20 cellular contexts compared by ENCODE assay signal in genomic region chr3:65742914-65743313, GRCh38.
DNase-seq lines count a peak whose midpoint lies in the region; FAIRE-seq and TF ChIP-seq lines count a peak whose summit lies in the region.
"Had no signal": no experiment of that assay in that cellular context is flagged by ENCODE, and none has a peak within 500 bp of the region (broad histone marks: within the 10 kb centered on the region; RNA-seq: fewer than 3 reads in every experiment).

No MANE protein-coding gene starts in this region.

- H3K36me3 ChIP-seq in mammary epithelial cell (ENCODE audit: insufficient read depth, low read length), result no peaks in the 10 kb centered on the region
- no peaks in the 10 kb centered on the region for H3K36me3 ChIP-seq in breast epithelium
- H3K36me3 ChIP-seq in brain microvascular endothelial cell (replicated peaks), result no peaks in the 10 kb centered on the region
- no peaks in the 10 kb centered on the region for H3K36me3 ChIP-seq in keratinocyte (ENCODE audit: control insufficient read depth in 2 of 2, extremely low read depth in 1 of 2, insufficient read depth in 2 of 2, low read length in 2 of 2)
- H3K36me3 ChIP-seq: SJSA1 had no signal

- no peaks in the 10 kb centered on the region for H3K9me3 ChIP-seq in mammary epithelial cell (replicated peaks; ENCODE audit: insufficient read depth, low read length)
- H3K9me3 ChIP-seq in breast epithelium, result no peaks in the 10 kb centered on the region
- no peaks in the 10 kb centered on the region for H3K9me3 ChIP-seq in keratinocyte (ENCODE audit: control insufficient read depth, low read depth, low read length)
- H3K9me3 ChIP-seq: SJSA1 had no signal

- BruUV-seq in mammary epithelial cell (replicated peaks; lab: Mats Ljungman, UMichigan), result no TSS peak

- CTCF ChIA-PET in mammary epithelial cell (lab: Charles Lee; ENCODE audit: low non-redundant PET), result no interaction called here

- no peak overlapping the region for H3K27ac ChIP-seq in mammary epithelial cell (ENCODE audit: insufficient read depth, low read depth, low read length)
- no peak overlapping the region for H3K27ac ChIP-seq in breast epithelium
- peak overlapping the region; percentile 32 for H3K27ac ChIP-seq in brain microvascular endothelial cell
- H3K27ac ChIP-seq in keratinocyte (ENCODE audit: control insufficient read depth, insufficient read depth, low read length), result no peak overlapping the region
- H3K27ac ChIP-seq: SJSA1 had no signal

- DNase-seq in mammary epithelial cell, result peak; percentile 4
- no peak for DNase-seq in breast epithelium (ENCODE audit: low spot score in 2 of 2)
- DNase-seq in NCI-H69 (lab: John Stamatoyannopoulos, UW), result peak; percentile 16
- DNase-seq in brain microvascular endothelial cell, result no peak
- no peak for DNase-seq in keratinocyte (ENCODE audit: low read depth, low spot score)
- DNase-seq in activated T-cell treated with anti-CD3 and anti-CD28 coated beads, Interleukin-2, amount 50 U/mL, for 1 hour, result no peak
- DNase-seq in NCI-H1048 (lab: John Stamatoyannopoulos, UW), result no peak
- DNase-seq in activated CD4-positive, alpha-beta T cell treated with anti-CD3 and anti-CD28 coated beads for 4 hours, result no peak
- DNase-seq: 8988T; C1 segment of cervical spinal cord; CD8-positive, alpha-beta T cell; DMS153; GF-D8; KBM-7; NCI-H1092 treated with DMSO at 0.1 percent for 48 hours; NCI-H146; NCI-H2029; NCI-H526 had no signal

- no peak overlapping the region for H2AFZ ChIP-seq in mammary epithelial cell (ENCODE audit: low read depth, low read length)
- H2AFZ ChIP-seq in keratinocyte (ENCODE audit: control insufficient read depth, low read length), result no peak overlapping the region

- H3K4me2 ChIP-seq in mammary epithelial cell (ENCODE audit: insufficient read depth, low read depth, low read length), result no peak overlapping the region
- no peak overlapping the region for H3K4me2 ChIP-seq in keratinocyte (ENCODE audit: control insufficient read depth, extremely low read depth, insufficient read depth, low read depth, low read length)

- dilution Hi-C loops in mammary epithelial cell (cut with HindIII; ENCODE audit: low sequenced_read_pairs) (no loop called here), keratinocyte (cut with MboI; ENCODE audit: extremely low pct_ligation_motif_present, low sequenced_read_pairs) (no loop called here)

- no peak for TF ChIP-seq POLR2A in breast epithelium (IDR thresholded peaks at IDR 0.05)

- TF ChIP-seq CTCF in mammary epithelial cell (conservative IDR thresholded peaks at IDR 0.05 in 1 of 2, IDR thresholded peaks at IDR 0.05 in 1 of 2; ENCODE audit: extremely low read depth in 1 of 2, insufficient read depth in 1 of 2, low read depth in 1 of 2, low read length in 2 of 2), result no peak
- no peak for TF ChIP-seq CTCF in breast epithelium (IDR thresholded peaks at IDR 0.05)
- TF ChIP-seq CTCF in brain microvascular endothelial cell (IDR thresholded peaks at IDR 0.05; ENCODE audit: low read depth, low read length, missing control alignments), result no peak
- TF ChIP-seq CTCF in keratinocyte (optimal IDR thresholded peaks at IDR 0.05 in 1 of 3, IDR thresholded peaks at IDR 0.05 in 1 of 3, conservative IDR thresholded peaks at IDR 0.05 in 1 of 3; ENCODE audit: extremely low read depth in 1 of 3, insufficient read depth in 2 of 3, low read length in 3 of 3), result no peak

- FAIRE-seq in keratinocyte (lab: Jason Lieb, UNC), result peak; percentile 48
- FAIRE-seq: HepG2 had no signal

- H4K20me1 ChIP-seq in mammary epithelial cell (ENCODE audit: insufficient read depth, low read length) (no peaks in the 10 kb centered on the region), keratinocyte (ENCODE audit: control insufficient read depth, extremely low read depth, insufficient read depth, low read length) (no peaks in the 10 kb centered on the region)

- intact Hi-C loops in mammary epithelial cell (cut with micrococcal nuclease), result no loop called here
- intact Hi-C loops in breast epithelium (cut with DNase I; ENCODE audit: low total_unique reads), result no loop called here

- in situ Hi-C loops in mammary epithelial cell (cut with MboI; ENCODE audit: low sequenced_read_pairs in 2 of 2), result loop anchor here (25.0 kb wide), 2 partner anchors 306 to 1206 kb away; no protein-coding TSS in a partner anchor
- in situ Hi-C loops in brain microvascular endothelial cell (cut with HindIII; ENCODE audit: low pct_ligation_motif_present, low sequenced_read_pairs), result no loop called here

- H3K27me3 ChIP-seq in mammary epithelial cell (ENCODE audit: insufficient read depth, low read length) (no peaks in the 10 kb centered on the region), breast epithelium (no peaks in the 10 kb centered on the region), brain microvascular endothelial cell (replicated peaks) (no peaks in the 10 kb centered on the region), keratinocyte (ENCODE audit: control insufficient read depth, extremely low read depth, insufficient read depth, low read length) (no peaks in the 10 kb centered on the region)
- H3K27me3 ChIP-seq: SJSA1 had no signal

- no peaks in the 10 kb centered on the region for H3K9me1 ChIP-seq in keratinocyte (ENCODE audit: control insufficient read depth, extremely low read depth, insufficient read depth, low read length)

- H3K4me3 ChIP-seq in mammary epithelial cell (replicated peaks in 1 of 3; ENCODE audit: insufficient read depth in 1 of 3, low read depth in 2 of 3, low read length in 3 of 3), result no peak overlapping the region
- no peak overlapping the region for H3K4me3 ChIP-seq in breast epithelium
- no peak overlapping the region for H3K4me3 ChIP-seq in brain microvascular endothelial cell (ENCODE audit: low read depth, low read length)
- H3K4me3 ChIP-seq in keratinocyte (ENCODE audit: control insufficient read depth in 2 of 3, extremely low read depth in 1 of 3, insufficient read depth in 2 of 3, low read depth in 1 of 3, low read length in 3 of 3), result no peak overlapping the region
- H3K4me3 ChIP-seq: SJSA1 had no signal

- H3K4me1 ChIP-seq in mammary epithelial cell (ENCODE audit: insufficient read depth, low read length), result no peaks in the 10 kb centered on the region
- no peaks in the 10 kb centered on the region for H3K4me1 ChIP-seq in breast epithelium
- no peaks in the 10 kb centered on the region for H3K4me1 ChIP-seq in keratinocyte (ENCODE audit: control insufficient read depth, extremely low read depth, insufficient read depth, low read length)

- H3K9ac ChIP-seq in mammary epithelial cell (ENCODE audit: insufficient read depth, low read length) (no peak overlapping the region), keratinocyte (ENCODE audit: control insufficient read depth, extremely low read depth, insufficient read depth, low read length) (no peak overlapping the region)

- H3K79me2 ChIP-seq in mammary epithelial cell (ENCODE audit: insufficient read depth, low read length) (no peaks in the 10 kb centered on the region), keratinocyte (ENCODE audit: control insufficient read depth, insufficient read depth, low read length) (no peaks in the 10 kb centered on the region)

- 27% methylated on average over 1 of the region's 1 CpG for WGBS in mammary epithelial cell (ENCODE audit: low coverage, missing lambda C conversion rate)

Comparison
In these comparisons a context has a peak if more than half of its experiments do, and no peak if none do; other contexts are left out.
1. DNase-seq: peak in mammary epithelial cell (single experiment) and NCI-H69 (single experiment); none in breast epithelium (0 of 2), brain microvascular endothelial cell (single experiment), keratinocyte (single experiment), activated T-cell treated with anti-CD3 and anti-CD28 coated beads, Interleukin-2, amount 50 U/mL, for 1 hour (single experiment), NCI-H1048 (single experiment) and activated CD4-positive, alpha-beta T cell treated with anti-CD3 and anti-CD28 coated beads for 4 hours (0 of 2).